ENCODE assay signal across 10 cellular contexts in genomic region chr12:6426882-6427671, GRCh38. TPM values are rescaled to one million over a fixed set of nuclear protein-coding genes. Genes with fewer than 3 reads are reported as not detected.
A peak's percentile ranks its signal among the peaks of the same experiment; 100 is the strongest.
DNase-seq lines count a peak whose midpoint lies in the region; ATAC-seq, FAIRE-seq and TF ChIP-seq lines count a peak whose summit lies in the region.
"Had no signal": no experiment of that assay in that cellular context is flagged by ENCODE, and none has a peak within 500 bp of the region (broad histone marks: within the 10 kb centered on the region; RNA-seq: fewer than 3 reads in every experiment).

No MANE protein-coding gene starts in this region.

- H3K9me3 ChIP-seq in left ventricle myocardium inferior (replicated peaks): no peaks in the 10 kb centered on the region
- H3K9me3 ChIP-seq: thoracic aorta had no signal

- intact Hi-C loops in left ventricle myocardium inferior (cut with micrococcal nuclease): no loop called here

- H3K4me3 ChIP-seq in GM08714 (ENCODE audit: low read length) (peak overlapping the region; percentile 23; the same call in 1 of the 2 replicates), left ventricle myocardium inferior (no peak overlapping the region)
- H3K4me3 ChIP-seq: thoracic aorta had no signal

- peaks cover 23% of the 10 kb centered on the region for H3K4me1 ChIP-seq in left ventricle myocardium inferior

- no peak for TF ChIP-seq CTCF in left ventricle myocardium inferior (IDR thresholded peaks at IDR 0.05; ENCODE audit: borderline replicate concordance)
- no peak for TF ChIP-seq CTCF in D721Med (IDR thresholded peaks at IDR 0.05; ENCODE audit: insufficient read depth, missing control alignments)

- H3K27me3 ChIP-seq in left ventricle myocardium inferior (ENCODE audit: low read depth): peaks cover 2% of the 10 kb centered on the region

- peak; percentile 63 for ATAC-seq in GM21786 (IDR thresholded peaks at IDR 0.05; ENCODE audit: unreplicated experiment)

- no peak for FAIRE-seq in D721Med (lab: Jason Lieb, UNC)

- no peak overlapping the region for H3K27ac ChIP-seq in left ventricle myocardium inferior (replicated peaks)
- no peak overlapping the region for H3K27ac ChIP-seq in substantia nigra (ENCODE audit: low read depth, low read length, poor library complexity, severe bottlenecking)
- H3K27ac ChIP-seq: thoracic aorta had no signal

- DNase-seq in SW480 (ENCODE audit: low spot score) (peak; percentile 32), left ventricle myocardium inferior (no peak), D721Med (ENCODE audit: insufficient read length, low spot score) (no peak), substantia nigra (lab: John Stamatoyannopoulos, UW) (no peak)
- peak; percentile 84 for DNase-seq in activated naive CD8-positive, alpha-beta T cell treated with anti-CD3 and anti-CD28 coated beads, Interleukin-2, amount 50 U/mL, for 16 hours (ENCODE audit: low read depth, low spot score)
- peak; percentile 82 to 94 (median 92) for DNase-seq in stimulated activated CD4-positive, alpha-beta T cell treated with anti-CD3 and anti-CD28 coated beads, TNF-alpha, amount 100 ng/mL, for 24 hours (ENCODE audit: low read depth in 3 of 3)

- H3K36me3 ChIP-seq in left ventricle myocardium inferior: no peaks in the 10 kb centered on the region
- H3K36me3 ChIP-seq: thoracic aorta had no signal

RNA-seq across cellular contexts. Expression of gene CD27, which starts 17.7 kb away (rescaled TPM):
- 0.16 TPM for total RNA-seq in left ventricle myocardium inferior
- total RNA-seq: dermis microvascular lymphatic vessel endothelial cell had no signal

RNA-seq across cellular contexts. Expression of gene TAPBPL, which starts 24.8 kb away (rescaled TPM):
- total RNA-seq in left ventricle myocardium inferior: 16.4 TPM

RNA-seq across cellular contexts. Expression of gene LTBR, which starts 43.1 kb away (rescaled TPM):
- total RNA-seq in left ventricle myocardium inferior: 23.5 TPM

RNA-seq across cellular contexts. Expression of gene VAMP1, which starts 43.4 kb away (rescaled TPM):
- 4.2 TPM for total RNA-seq in left ventricle myocardium inferior

RNA-seq across cellular contexts. Expression of gene SCNN1A, which starts 51.7 kb away (rescaled TPM):
- 0.22 TPM for total RNA-seq in left ventricle myocardium inferior

Comparison
In these comparisons a context has a peak if more than half of its experiments do, and no peak if none do; other contexts are left out.
1. DNase-seq: peak in SW480 (single experiment), activated naive CD8-positive, alpha-beta T cell treated with anti-CD3 and anti-CD28 coated beads, Interleukin-2, amount 50 U/mL, for 16 hours (single experiment) and stimulated activated CD4-positive, alpha-beta T cell treated with anti-CD3 and anti-CD28 coated beads, TNF-alpha, amount 100 ng/mL, for 24 hours (3 of 3); none in left ventricle myocardium inferior (single experiment), D721Med (single experiment) and substantia nigra (0 of 49).